ENCODE assay signal across 11 cellular contexts in genomic region chr6:81997091-81997926, GRCh38.
DNase-seq lines count a peak whose midpoint lies in the region; ATAC-seq and TF ChIP-seq lines count a peak whose summit lies in the region.
"Had no signal": no experiment of that assay in that cellular context is flagged by ENCODE, and none has a peak within 500 bp of the region (broad histone marks: within the 10 kb centered on the region; RNA-seq: fewer than 3 reads in every experiment).

No MANE protein-coding gene starts in this region.

- H3K27ac Mint-ChIP-seq in chondrocyte (ENCODE audit: unreplicated experiment) (peak overlapping the region; percentile 93), GM23338 (no peak overlapping the region; the same call in 1 of the 2 replicates)
- no peak overlapping the region for H3K27ac Mint-ChIP-seq in CD8-positive, alpha-beta T cell

- H3K9me3 Mint-ChIP-seq in chondrocyte (ENCODE audit: low read depth) (peaks cover 5% of the 10 kb centered on the region), GM23338 (no peaks in the 10 kb centered on the region)
- H3K9me3 Mint-ChIP-seq in CD8-positive, alpha-beta T cell, result no peaks in the 10 kb centered on the region

- no peak overlapping the region for H3K4me2 ChIP-seq in GM23338
- H3K4me2 ChIP-seq: KMS-11 had no signal

- H3K27me3 ChIP-seq in aorta (ENCODE audit: control insufficient read depth in 1 of 2, insufficient read depth in 2 of 2, low read length in 1 of 2) (no peaks in the 10 kb centered on the region), GM23338 (ENCODE audit: insufficient read depth) (no peaks in the 10 kb centered on the region)
- no peaks in the 10 kb centered on the region for H3K27me3 ChIP-seq in CD8-positive, alpha-beta T cell (ENCODE audit: insufficient read depth, low read length)
- H3K27me3 ChIP-seq: adrenal gland had no signal

- no peaks in the 10 kb centered on the region for H3K9me2 ChIP-seq in GM23338 (ENCODE audit: insufficient read depth)

- H3K36me3 ChIP-seq in aorta (ENCODE audit: control insufficient read depth in 1 of 2, insufficient read depth in 2 of 2, low read length in 1 of 2) (no peaks in the 10 kb centered on the region), GM23338 (ENCODE audit: insufficient read depth) (no peaks in the 10 kb centered on the region)
- H3K36me3 ChIP-seq in CD8-positive, alpha-beta T cell (ENCODE audit: insufficient read depth, low read length), result no peaks in the 10 kb centered on the region
- H3K36me3 ChIP-seq: adrenal gland had no signal

- no peak overlapping the region for H2AFZ ChIP-seq in GM23338

- TF ChIP-seq CTCF in chondrocyte (IDR thresholded peaks at IDR 0.05) (no peak), GM23338 (conservative IDR thresholded peaks at IDR 0.05; ENCODE audit: low read depth in 2 of 2) (no peak)
- TF ChIP-seq CTCF in CD8-positive, alpha-beta T cell (IDR thresholded peaks at IDR 0.05), result no peak

- H3K9me3 ChIP-seq in aorta (ENCODE audit: control insufficient read depth, low read length), result no peaks in the 10 kb centered on the region
- no peaks in the 10 kb centered on the region for H3K9me3 ChIP-seq in CD8-positive, alpha-beta T cell (ENCODE audit: low read length)
- H3K9me3 ChIP-seq: adrenal gland had no signal

- peak overlapping the region in 1 of 2 donors; percentile 57 for H3K27ac ChIP-seq in aorta (ENCODE audit: low read depth in 1 of 2, low read length in 2 of 2)
- no peak overlapping the region for H3K27ac ChIP-seq in GM23338 (ENCODE audit: low read depth)
- H3K27ac ChIP-seq in CD8-positive, alpha-beta T cell (ENCODE audit: low read depth, low read length), result no peak overlapping the region
- H3K27ac ChIP-seq: adrenal gland, C4-2B, KMS-11 had no signal

- intact Hi-C loops in left ventricle myocardium superior (cut with micrococcal nuclease) (no loop called here), cardiac septum (cut with DNase I) (loop anchor here (5.0 kb wide), 1 partner anchor 100 kb away; no protein-coding TSS in a partner anchor), aorta (cut with DNase I) (loop anchor here in 1 of 2 donors (5.0 kb wide), 1 partner anchor 245 kb away; the partner anchor contains the start of gene TENT5A)
- intact Hi-C loops in CD8-positive, alpha-beta T cell (cut with DNase I, micrococcal nuclease), result no loop called here

- no peak overlapping the region for H3K4me3 Mint-ChIP-seq in chondrocyte (ENCODE audit: unreplicated experiment)
- H3K4me3 Mint-ChIP-seq in GM23338, result no peak overlapping the region
- H3K4me3 Mint-ChIP-seq in CD8-positive, alpha-beta T cell, result no peak overlapping the region

- no peaks in the 10 kb centered on the region for H4K20me1 ChIP-seq in GM23338 (replicated peaks; ENCODE audit: insufficient read depth)

- POLR2A ChIA-PET in CD8-positive, alpha-beta T cell (lab: Charles Lee), result no interaction called here

- H3K4me3 ChIP-seq in aorta (ENCODE audit: low read length in 2 of 2), result no peak overlapping the region
- H3K4me3 ChIP-seq in GM23338, result no peak overlapping the region
- H3K4me3 ChIP-seq in CD8-positive, alpha-beta T cell (ENCODE audit: low read depth, low read length), result no peak overlapping the region
- H3K4me3 ChIP-seq: adrenal gland had no signal

- peaks cover 44% of the 10 kb centered on the region for H3K4me1 Mint-ChIP-seq in chondrocyte (ENCODE audit: low read depth)
- peaks cover 10% of the 10 kb centered on the region; the same call in 2 of the 3 replicates for H3K4me1 Mint-ChIP-seq in GM23338
- H3K4me1 Mint-ChIP-seq in CD8-positive, alpha-beta T cell (ENCODE audit: low read depth), result no peaks in the 10 kb centered on the region

- H3K79me2 ChIP-seq in GM23338 (replicated peaks; ENCODE audit: insufficient read depth), result no peaks in the 10 kb centered on the region

- 27 to 39% methylated on average over 4 of the region's 4 CpGs for WGBS in aorta, 2 donors

- H3K27me3 Mint-ChIP-seq in chondrocyte (ENCODE audit: low read depth) (no peaks in the 10 kb centered on the region), GM23338 (ENCODE audit: insufficient read depth, low read depth, poor library complexity) (no peaks in the 10 kb centered on the region)
- H3K27me3 Mint-ChIP-seq in CD8-positive, alpha-beta T cell (ENCODE audit: low read depth), result no peaks in the 10 kb centered on the region

- CTCF ChIA-PET in CD8-positive, alpha-beta T cell (lab: Charles Lee), result no interaction called here

- H3K4me1 ChIP-seq in aorta (ENCODE audit: control insufficient read depth in 1 of 2, insufficient read depth in 2 of 2, low read length in 2 of 2) (peaks cover 2 to 6% of the 10 kb centered on the region in 2 donors), GM23338 (ENCODE audit: insufficient read depth) (peaks cover 6% of the 10 kb centered on the region; the same call in 1 of the 2 replicates)
- H3K4me1 ChIP-seq in CD8-positive, alpha-beta T cell (ENCODE audit: insufficient read depth, low read length), result no peaks in the 10 kb centered on the region
- H3K4me1 ChIP-seq: adrenal gland had no signal

- no peaks in the 10 kb centered on the region for H3K36me3 Mint-ChIP-seq in chondrocyte (ENCODE audit: low read depth)
- no peaks in the 10 kb centered on the region for H3K36me3 Mint-ChIP-seq in GM23338 (ENCODE audit: low read depth)
- no peaks in the 10 kb centered on the region for H3K36me3 Mint-ChIP-seq in CD8-positive, alpha-beta T cell

- DNase-seq in left ventricle myocardium superior (no peak), cardiac septum (ENCODE audit: low spot score) (no peak), chondrocyte (ENCODE audit: low spot score) (no peak), aorta (no peak), GM23338 (ENCODE audit: low spot score) (no peak), SW 1271 (lab: John Stamatoyannopoulos, UW) (no peak)
- no peak for DNase-seq in CD8-positive, alpha-beta T cell
- DNase-seq: adrenal gland had no signal

- no peaks in the 10 kb centered on the region for H3F3A ChIP-seq in GM23338 (replicated peaks; ENCODE audit: low read depth)

- ATAC-seq in left ventricle myocardium superior (peak; percentile 49), HG03575 (IDR thresholded peaks at IDR 0.05; ENCODE audit: extremely low read depth, insufficient number of reproducible peaks, low FRiP score, unreplicated experiment) (peak; percentile 64), aorta (ENCODE audit: low FRiP score) (peak; percentile 71), GM23338 (no peak)
- no peak for ATAC-seq in CD8-positive, alpha-beta T cell

TF ChIP-seq in GM23338, 12 proteins besides CTCF, POLR2A, EP300 and RAD21 (continues in another document):
- no peak for TF ChIP-seq REST (IDR thresholded peaks at IDR 0.05; ENCODE audit: unreplicated experiment)
- no peak for TF ChIP-seq POLR2AphosphoS5 (IDR thresholded peaks at IDR 0.05; ENCODE audit: low read depth)
- no peak for TF ChIP-seq ZNF331 (CRISPR knock-in tag; IDR thresholded peaks at IDR 0.05; ENCODE audit: low read depth)
- no peak for TF ChIP-seq JUNB (IDR thresholded peaks at IDR 0.05; ENCODE audit: unreplicated experiment)
- no peak for TF ChIP-seq STAT1 (IDR thresholded peaks at IDR 0.05; ENCODE audit: unreplicated experiment)
- TF ChIP-seq ZNF114 (CRISPR knock-in tag; IDR thresholded peaks at IDR 0.05), result no peak
- TF ChIP-seq NANOG (IDR thresholded peaks at IDR 0.05; ENCODE audit: borderline replicate concordance), result no peak
- TF ChIP-seq CREB1 (CRISPR knock-in tag; IDR thresholded peaks at IDR 0.05; ENCODE audit: low read depth), result no peak
- no peak for TF ChIP-seq EZH2phosphoT487 (IDR thresholded peaks at IDR 0.05; ENCODE audit: unreplicated experiment)
- TF ChIP-seq EZH2 (IDR thresholded peaks at IDR 0.05; ENCODE audit: low read depth, unreplicated experiment), result no peak
- TF ChIP-seq ETS1 (IDR thresholded peaks at IDR 0.05), result no peak

Comparison
In these comparisons a context has a peak if more than half of its experiments do, and no peak if none do; other contexts are left out.
1. ATAC-seq: peak in left ventricle myocardium superior (single experiment), HG03575 (single experiment) and aorta (single experiment); none in GM23338 (single experiment) and CD8-positive, alpha-beta T cell (single experiment).